ENCODE assay signal across 16 cellular contexts in the genomic region with DNA sequence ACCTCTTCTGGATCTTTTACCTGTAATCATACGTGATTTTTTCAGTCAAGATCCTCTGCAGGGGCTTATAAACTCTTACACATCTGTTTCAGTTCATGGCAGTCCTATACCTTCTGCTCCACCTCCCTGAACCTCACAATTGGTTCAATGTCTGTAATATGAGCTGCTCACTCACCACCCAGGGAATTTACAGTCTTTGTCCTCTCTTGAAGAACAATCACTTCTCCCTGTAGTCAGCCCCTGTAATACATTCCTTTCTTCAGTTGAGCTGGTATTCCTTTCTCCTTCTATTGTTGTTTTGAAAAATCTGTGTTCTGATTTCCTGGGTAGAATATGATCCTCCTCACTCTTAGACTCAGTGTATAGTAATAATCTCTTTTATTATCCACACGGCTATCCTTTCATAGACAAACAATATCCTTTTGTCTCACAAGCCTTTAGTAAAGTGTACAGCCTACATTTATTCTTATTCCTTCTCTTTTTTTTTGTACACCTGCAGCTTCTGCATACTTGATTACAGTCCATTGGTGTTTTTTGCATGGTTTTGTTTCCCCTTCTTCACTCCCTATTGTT.
DNase-seq lines count a peak whose midpoint lies in the region; ATAC-seq, FAIRE-seq and TF ChIP-seq lines count a peak whose summit lies in the region.
"Had no signal": no experiment of that assay in that cellular context is flagged by ENCODE, and none has a peak within 500 bp of the region (broad histone marks: within the 10 kb centered on the region; RNA-seq: fewer than 3 reads in every experiment).

No MANE protein-coding gene starts in this region.

- H3K4me1 Mint-ChIP-seq in T-helper 2 cell treated with Interferon-gamma antibody and Interleukin-4, amounts not matched to agents 5 μg/mL and 100 μg/mL, for 36 hours (ENCODE audit: low read depth) = no peaks in the 10 kb centered on the region
- H3K4me1 Mint-ChIP-seq: activated CD8-positive, alpha-beta memory T cell treated with anti-CD3 and anti-CD28 coated beads, Interleukin-2, amount 10 ng/mL, durations not matched to agents 7 days and 5 days had no signal

- no peak overlapping the region for H3K23ac ChIP-seq in H1 (ENCODE audit: insufficient read length)

- TF ChIP-seq CTCF in HFF-Myc (IDR thresholded peaks at IDR 0.05; ENCODE audit: low read depth, low read length, missing control alignments) (no peak), H1 (IDR thresholded peaks at IDR 0.05; ENCODE audit: control extremely low read depth in 1 of 3, insufficient read depth in 1 of 3, low read depth in 1 of 3, low read length in 3 of 3) (no peak)

- H2BK15ac ChIP-seq in H1 (ENCODE audit: low read length) = no peak overlapping the region

- TF ChIP-seq EP300 in H1 (IDR thresholded peaks at IDR 0.05; ENCODE audit: borderline replicate concordance in 1 of 2, low read depth in 2 of 2, low read length in 2 of 2) = no peak

- H3K27ac ChIP-seq in H1 (ENCODE audit: low read depth, low read length) = no peak overlapping the region
- H3K27ac ChIP-seq: gastroesophageal sphincter, pancreas, vagina had no signal

- H3K27me3 ChIP-seq in H1 (replicated peaks in 1 of 4; ENCODE audit: control insufficient read depth in 3 of 4, extremely low read depth in 1 of 4, insufficient read depth in 3 of 4, low read length in 3 of 4) = no peaks in the 10 kb centered on the region
- H3K27me3 ChIP-seq: gastroesophageal sphincter, pancreas, vagina had no signal

- CTCF ChIA-PET in H1 (lab: Charles Lee; ENCODE audit: partially characterized antibody) = interaction anchor here (0.6 to 1.2 kb wide), 3 partner anchors 37 to 361 kb away, joined by 3 read pairs; no protein-coding TSS in a partner anchor

- no peak overlapping the region for H3K18ac ChIP-seq in H1 (ENCODE audit: extremely low read depth, low read length)

- peak; percentile 28 for FAIRE-seq in H1 (lab: Jason Lieb, UNC)
- FAIRE-seq: keratinocyte, pancreas had no signal

- H2BK20ac ChIP-seq in H1 (ENCODE audit: low read length) = no peak overlapping the region

- TF ChIP-seq RAD21 in H1 (IDR thresholded peaks at IDR 0.05 in 1 of 2, conservative IDR thresholded peaks at IDR 0.05 in 1 of 2; ENCODE audit: low read depth in 2 of 2, low read length in 2 of 2) = no peak

- H2BK12ac ChIP-seq in H1 (ENCODE audit: low read depth, low read length) = no peak overlapping the region

- no peak overlapping the region for H2AK5ac ChIP-seq in H1 (ENCODE audit: low read depth, low read length)

- H2BK5ac ChIP-seq in H1 (ENCODE audit: low read depth, low read length) = no peak overlapping the region

- POLR2A ChIA-PET in H1 (lab: Charles Lee; ENCODE audit: partially characterized antibody) = interaction anchor here (1.5 kb wide), 1 partner anchor 11 kb away, joined by 4 read pairs; no protein-coding TSS in a partner anchor

- H3K27ac Mint-ChIP-seq in T-helper 2 cell treated with Interferon-gamma antibody and Interleukin-4, amounts not matched to agents 5 μg/mL and 100 μg/mL, for 36 hours = no peak overlapping the region
- H3K27ac Mint-ChIP-seq: activated CD8-positive, alpha-beta memory T cell treated with anti-CD3 and anti-CD28 coated beads, Interleukin-2, amount 10 ng/mL, durations not matched to agents 7 days and 5 days; stimulated activated naive CD8-positive, alpha-beta T cell treated with anti-CD3 and anti-CD28 coated beads, Interleukin-15, Interleukin-2, amounts not matched to agents 100 ng/mL and 50 ng/mL, for 24 hours had no signal

- no peak overlapping the region for H4K8ac ChIP-seq in H1 (ENCODE audit: extremely low read depth, insufficient read depth, low read length)

- no peak overlapping the region for H3K4me2 ChIP-seq in H1 (ENCODE audit: insufficient read depth in 1 of 2, low read depth in 2 of 2, low read length in 2 of 2)

- no peak overlapping the region for H3K56ac ChIP-seq in H1 (replicated peaks; ENCODE audit: insufficient read length, low read depth, low read length)

- 91% methylated on average over 2 of the region's 2 CpGs; no CpG with 5 or more reads in 1 of the 2 experiments for WGBS in H1 (ENCODE audit: extremely low coverage in 1 of 2, insufficient coverage in 1 of 2, insufficient read length in 1 of 2, insufficient replicate concordance in 2 of 2, low coverage in 1 of 2, low lambda C conversion rate in 2 of 2, missing lambda C conversion rate in 1 of 2), 2 experiments

- H3K9me3 Mint-ChIP-seq in T-helper 2 cell treated with Interferon-gamma antibody and Interleukin-4, amounts not matched to agents 5 μg/mL and 100 μg/mL, for 36 hours = no peaks in the 10 kb centered on the region
- H3K9me3 Mint-ChIP-seq: stimulated activated naive CD8-positive, alpha-beta T cell treated with anti-CD3 and anti-CD28 coated beads, Interleukin-15, Interleukin-2, amounts not matched to agents 100 ng/mL and 50 ng/mL, for 24 hours had no signal

- H2BK120ac ChIP-seq in H1 (replicated peaks; ENCODE audit: low read depth, low read length) = no peak overlapping the region

- peaks cover 8% of the 10 kb centered on the region for H3K27me3 Mint-ChIP-seq in T-helper 2 cell treated with Interferon-gamma antibody and Interleukin-4, amounts not matched to agents 5 μg/mL and 100 μg/mL, for 36 hours (ENCODE audit: low read depth)
- H3K27me3 Mint-ChIP-seq: activated CD8-positive, alpha-beta memory T cell treated with anti-CD3 and anti-CD28 coated beads, Interleukin-2, amount 10 ng/mL, durations not matched to agents 7 days and 5 days; stimulated activated naive CD8-positive, alpha-beta T cell treated with anti-CD3 and anti-CD28 coated beads, Interleukin-15, Interleukin-2, amounts not matched to agents 100 ng/mL and 50 ng/mL, for 24 hours had no signal

- H3K4me3 ChIP-seq in HFF-Myc (replicated peaks; ENCODE audit: low read depth, low read length) = no peak overlapping the region
- H3K4me3 ChIP-seq in H1 (ENCODE audit: extremely low read depth in 1 of 4, insufficient read depth in 2 of 4, low read depth in 3 of 4, low read length in 4 of 4) = no peak overlapping the region
- H3K4me3 ChIP-seq: gastroesophageal sphincter, pancreas, vagina had no signal

- H3K9ac ChIP-seq in H1 (replicated peaks in 1 of 4; ENCODE audit: extremely low read depth in 1 of 4, low read depth in 3 of 4, low read length in 3 of 4) = no peak overlapping the region

- H3K4me1 ChIP-seq in H1 (replicated peaks in 1 of 4; ENCODE audit: control insufficient read depth in 3 of 4, insufficient read depth in 4 of 4, low read length in 3 of 4) = peaks cover 0 to 3% (median 0%) of the 10 kb centered on the region in 4 experiments; a peak in 2 of 7 replicates
- H3K4me1 ChIP-seq: gastroesophageal sphincter, pancreas, vagina had no signal

- no peak overlapping the region for H2AFZ ChIP-seq in H1 (ENCODE audit: low read length)

- no peaks in the 10 kb centered on the region for H4K20me1 ChIP-seq in H1 (replicated peaks in 1 of 2; ENCODE audit: control insufficient read depth in 1 of 2, insufficient read depth in 2 of 2, low read length in 2 of 2)

- no peak for TF ChIP-seq POLR2A in H1 (IDR thresholded peaks at IDR 0.05; ENCODE audit: control extremely low read depth in 1 of 2, low read depth in 2 of 2, low read length in 2 of 2)

- ATAC-seq in HG02588 (IDR thresholded peaks at IDR 0.05; ENCODE audit: unreplicated experiment) = no peak
- ATAC-seq: activated CD8-positive, alpha-beta memory T cell treated with anti-CD3 and anti-CD28 coated beads, Interleukin-2, amount 10 ng/mL, durations not matched to agents 7 days and 5 days; gastroesophageal sphincter; pancreas had no signal

- no peak overlapping the region for H4K91ac ChIP-seq in H1 (replicated peaks; ENCODE audit: insufficient read length, low read length)

- peaks cover 0 to 5% of the 10 kb centered on the region in 2 experiments; a peak in 1 of 4 replicates for H3K9me3 ChIP-seq in H1 (ENCODE audit: insufficient read depth in 2 of 2, low read depth in 1 of 2, low read length in 1 of 2)
- H3K9me3 ChIP-seq: gastroesophageal sphincter, pancreas, vagina had no signal

- no peaks in the 10 kb centered on the region for H3K79me1 ChIP-seq in H1 (ENCODE audit: low read depth, low read length)

- H4K5ac ChIP-seq in H1 (ENCODE audit: insufficient read length, low read depth, low read length) = no peak overlapping the region

- H3K36me3 Mint-ChIP-seq in T-helper 2 cell treated with Interferon-gamma antibody and Interleukin-4, amounts not matched to agents 5 μg/mL and 100 μg/mL, for 36 hours (ENCODE audit: low read depth) = no peaks in the 10 kb centered on the region

- H3K14ac ChIP-seq in H1 (ENCODE audit: insufficient read length) = no peak overlapping the region

- H3K23me2 ChIP-seq in H1 (ENCODE audit: low read depth, low read length) = no peaks in the 10 kb centered on the region

- H3K36me3 ChIP-seq in H1 (ENCODE audit: control insufficient read depth in 2 of 4, insufficient read depth in 4 of 4, low read length in 3 of 4) = peaks cover 0 to 6% (median 1%) of the 10 kb centered on the region in 4 experiments; a peak in 4 of 8 replicates
- H3K36me3 ChIP-seq: pancreas, vagina had no signal

- H3K4me3 Mint-ChIP-seq in T-helper 2 cell treated with Interferon-gamma antibody and Interleukin-4, amounts not matched to agents 5 μg/mL and 100 μg/mL, for 36 hours = no peak overlapping the region
- H3K4me3 Mint-ChIP-seq: activated CD8-positive, alpha-beta memory T cell treated with anti-CD3 and anti-CD28 coated beads, Interleukin-2, amount 10 ng/mL, durations not matched to agents 7 days and 5 days; stimulated activated naive CD8-positive, alpha-beta T cell treated with anti-CD3 and anti-CD28 coated beads, Interleukin-15, Interleukin-2, amounts not matched to agents 100 ng/mL and 50 ng/mL, for 24 hours had no signal

- H3K79me2 ChIP-seq in H1 (ENCODE audit: control insufficient read depth in 1 of 2, insufficient read depth in 2 of 2, low read length in 2 of 2) = no peaks in the 10 kb centered on the region

- H3K4ac ChIP-seq in H1 (replicated peaks; ENCODE audit: insufficient read length, low read depth, low read length) = no peak overlapping the region

- DNase-seq in HFF-Myc (ENCODE audit: extremely low read depth, low read depth) (peak; percentile 19), NCI-H748 (lab: John Stamatoyannopoulos, UW; ENCODE audit: unreplicated experiment) (peak; percentile 55), H1 (ENCODE audit: low read depth in 1 of 2, low spot score in 2 of 2) (no peak), non-pigmented ciliary epithelial cell (ENCODE audit: low read depth) (peak; percentile 20), DMS53 treated with DMSO at 0.1 percent for 48 hours (lab: John Stamatoyannopoulos, UW; ENCODE audit: unreplicated experiment) (no peak)
- DNase-seq in T-helper 2 cell treated with Interferon-gamma antibody and Interleukin-4, amounts not matched to agents 5 μg/mL and 100 μg/mL, for 36 hours (ENCODE audit: low spot score) = no peak
- DNase-seq: activated CD8-positive, alpha-beta memory T cell treated with anti-CD3 and anti-CD28 coated beads, Interleukin-2, amount 10 ng/mL, durations not matched to agents 7 days and 5 days; MV-4-11; NCI-H226; pancreas; stimulated activated CD4-positive, alpha-beta T cell treated with anti-CD3 and anti-CD28 coated beads, Interleukin-12 subunit alpha, Interleukin-12 subunit beta, amount 100 ng/mL, for 4 hours had no signal

TF ChIP-seq in H1, 55 proteins besides CTCF, POLR2A, EP300 and RAD21 (continues in another document):
- TF ChIP-seq RNF2 (IDR thresholded peaks at IDR 0.05; ENCODE audit: borderline replicate concordance, low read depth, low read length, missing control alignments, poor library complexity, severe bottlenecking) = no peak
- no peak for TF ChIP-seq KDM1A (IDR thresholded peaks at IDR 0.05; ENCODE audit: borderline replicate concordance, low read length)

Comparison
In these comparisons a context has a peak if more than half of its experiments do, and no peak if none do; other contexts are left out.
1. DNase-seq: peak in HFF-Myc (single experiment), NCI-H748 (single experiment) and non-pigmented ciliary epithelial cell (single experiment); none in H1 (0 of 2), T-helper 2 cell treated with Interferon-gamma antibody and Interleukin-4, amounts not matched to agents 5 μg/mL and 100 μg/mL, for 36 hours (single experiment) and DMS53 treated with DMSO at 0.1 percent for 48 hours (single experiment).